1 cellular context compared by ENCODE assay signal in genomic region chr6:116847234-116847633, GRCh38.
TF ChIP-seq lines count a peak whose summit lies in the region.

No MANE protein-coding gene starts in this region.

TF ChIP-seq in H1, 55 proteins besides CTCF, POLR2A, EP300 and RAD21:
- no peak for TF ChIP-seq RNF2 (IDR thresholded peaks at IDR 0.05; ENCODE audit: borderline replicate concordance, low read depth, low read length, missing control alignments, poor library complexity, severe bottlenecking)
- TF ChIP-seq SAP30 (IDR thresholded peaks at IDR 0.05; ENCODE audit: insufficient read depth, insufficient replicate concordance, low read length), result no peak
- TF ChIP-seq, protein P1, sequence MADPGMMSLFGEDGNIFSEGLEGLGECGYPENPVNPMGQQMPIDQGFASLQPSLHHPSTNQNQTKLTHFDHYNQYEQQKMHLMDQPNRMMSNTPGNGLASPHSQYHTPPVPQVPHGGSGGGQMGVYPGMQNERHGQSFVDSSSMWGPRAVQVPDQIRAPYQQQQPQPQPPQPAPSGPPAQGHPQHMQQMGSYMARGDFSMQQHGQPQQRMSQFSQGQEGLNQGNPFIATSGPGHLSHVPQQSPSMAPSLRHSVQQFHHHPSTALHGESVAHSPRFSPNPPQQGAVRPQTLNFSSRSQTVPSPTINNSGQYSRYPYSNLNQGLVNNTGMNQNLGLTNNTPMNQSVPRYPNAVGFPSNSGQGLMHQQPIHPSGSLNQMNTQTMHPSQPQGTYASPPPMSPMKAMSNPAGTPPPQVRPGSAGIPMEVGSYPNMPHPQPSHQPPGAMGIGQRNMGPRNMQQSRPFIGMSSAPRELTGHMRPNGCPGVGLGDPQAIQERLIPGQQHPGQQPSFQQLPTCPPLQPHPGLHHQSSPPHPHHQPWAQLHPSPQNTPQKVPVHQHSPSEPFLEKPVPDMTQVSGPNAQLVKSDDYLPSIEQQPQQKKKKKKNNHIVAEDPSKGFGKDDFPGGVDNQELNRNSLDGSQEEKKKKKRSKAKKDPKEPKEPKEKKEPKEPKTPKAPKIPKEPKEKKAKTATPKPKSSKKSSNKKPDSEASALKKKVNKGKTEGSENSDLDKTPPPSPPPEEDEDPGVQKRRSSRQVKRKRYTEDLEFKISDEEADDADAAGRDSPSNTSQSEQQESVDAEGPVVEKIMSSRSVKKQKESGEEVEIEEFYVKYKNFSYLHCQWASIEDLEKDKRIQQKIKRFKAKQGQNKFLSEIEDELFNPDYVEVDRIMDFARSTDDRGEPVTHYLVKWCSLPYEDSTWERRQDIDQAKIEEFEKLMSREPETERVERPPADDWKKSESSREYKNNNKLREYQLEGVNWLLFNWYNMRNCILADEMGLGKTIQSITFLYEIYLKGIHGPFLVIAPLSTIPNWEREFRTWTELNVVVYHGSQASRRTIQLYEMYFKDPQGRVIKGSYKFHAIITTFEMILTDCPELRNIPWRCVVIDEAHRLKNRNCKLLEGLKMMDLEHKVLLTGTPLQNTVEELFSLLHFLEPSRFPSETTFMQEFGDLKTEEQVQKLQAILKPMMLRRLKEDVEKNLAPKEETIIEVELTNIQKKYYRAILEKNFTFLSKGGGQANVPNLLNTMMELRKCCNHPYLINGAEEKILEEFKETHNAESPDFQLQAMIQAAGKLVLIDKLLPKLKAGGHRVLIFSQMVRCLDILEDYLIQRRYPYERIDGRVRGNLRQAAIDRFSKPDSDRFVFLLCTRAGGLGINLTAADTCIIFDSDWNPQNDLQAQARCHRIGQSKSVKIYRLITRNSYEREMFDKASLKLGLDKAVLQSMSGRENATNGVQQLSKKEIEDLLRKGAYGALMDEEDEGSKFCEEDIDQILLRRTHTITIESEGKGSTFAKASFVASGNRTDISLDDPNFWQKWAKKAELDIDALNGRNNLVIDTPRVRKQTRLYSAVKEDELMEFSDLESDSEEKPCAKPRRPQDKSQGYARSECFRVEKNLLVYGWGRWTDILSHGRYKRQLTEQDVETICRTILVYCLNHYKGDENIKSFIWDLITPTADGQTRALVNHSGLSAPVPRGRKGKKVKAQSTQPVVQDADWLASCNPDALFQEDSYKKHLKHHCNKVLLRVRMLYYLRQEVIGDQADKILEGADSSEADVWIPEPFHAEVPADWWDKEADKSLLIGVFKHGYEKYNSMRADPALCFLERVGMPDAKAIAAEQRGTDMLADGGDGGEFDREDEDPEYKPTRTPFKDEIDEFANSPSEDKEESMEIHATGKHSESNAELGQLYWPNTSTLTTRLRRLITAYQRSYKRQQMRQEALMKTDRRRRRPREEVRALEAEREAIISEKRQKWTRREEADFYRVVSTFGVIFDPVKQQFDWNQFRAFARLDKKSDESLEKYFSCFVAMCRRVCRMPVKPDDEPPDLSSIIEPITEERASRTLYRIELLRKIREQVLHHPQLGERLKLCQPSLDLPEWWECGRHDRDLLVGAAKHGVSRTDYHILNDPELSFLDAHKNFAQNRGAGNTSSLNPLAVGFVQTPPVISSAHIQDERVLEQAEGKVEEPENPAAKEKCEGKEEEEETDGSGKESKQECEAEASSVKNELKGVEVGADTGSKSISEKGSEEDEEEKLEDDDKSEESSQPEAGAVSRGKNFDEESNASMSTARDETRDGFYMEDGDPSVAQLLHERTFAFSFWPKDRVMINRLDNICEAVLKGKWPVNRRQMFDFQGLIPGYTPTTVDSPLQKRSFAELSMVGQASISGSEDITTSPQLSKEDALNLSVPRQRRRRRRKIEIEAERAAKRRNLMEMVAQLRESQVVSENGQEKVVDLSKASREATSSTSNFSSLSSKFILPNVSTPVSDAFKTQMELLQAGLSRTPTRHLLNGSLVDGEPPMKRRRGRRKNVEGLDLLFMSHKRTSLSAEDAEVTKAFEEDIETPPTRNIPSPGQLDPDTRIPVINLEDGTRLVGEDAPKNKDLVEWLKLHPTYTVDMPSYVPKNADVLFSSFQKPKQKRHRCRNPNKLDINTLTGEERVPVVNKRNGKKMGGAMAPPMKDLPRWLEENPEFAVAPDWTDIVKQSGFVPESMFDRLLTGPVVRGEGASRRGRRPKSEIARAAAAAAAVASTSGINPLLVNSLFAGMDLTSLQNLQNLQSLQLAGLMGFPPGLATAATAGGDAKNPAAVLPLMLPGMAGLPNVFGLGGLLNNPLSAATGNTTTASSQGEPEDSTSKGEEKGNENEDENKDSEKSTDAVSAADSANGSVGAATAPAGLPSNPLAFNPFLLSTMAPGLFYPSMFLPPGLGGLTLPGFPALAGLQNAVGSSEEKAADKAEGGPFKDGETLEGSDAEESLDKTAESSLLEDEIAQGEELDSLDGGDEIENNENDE (IDR thresholded peaks at IDR 0.05; ENCODE audit: insufficient replicate concordance, low read length), result no peak
- TF ChIP-seq, protein P2, sequence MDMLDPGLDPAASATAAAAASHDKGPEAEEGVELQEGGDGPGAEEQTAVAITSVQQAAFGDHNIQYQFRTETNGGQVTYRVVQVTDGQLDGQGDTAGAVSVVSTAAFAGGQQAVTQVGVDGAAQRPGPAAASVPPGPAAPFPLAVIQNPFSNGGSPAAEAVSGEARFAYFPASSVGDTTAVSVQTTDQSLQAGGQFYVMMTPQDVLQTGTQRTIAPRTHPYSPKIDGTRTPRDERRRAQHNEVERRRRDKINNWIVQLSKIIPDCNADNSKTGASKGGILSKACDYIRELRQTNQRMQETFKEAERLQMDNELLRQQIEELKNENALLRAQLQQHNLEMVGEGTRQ (IDR thresholded peaks at IDR 0.05; ENCODE audit: low read length), result no peak
- no peak for TF ChIP-seq NANOG (IDR thresholded peaks at IDR 0.05; ENCODE audit: insufficient read depth, low read depth, low read length, poor library complexity, severe bottlenecking)
- no peak for TF ChIP-seq JUND (IDR thresholded peaks at IDR 0.05; ENCODE audit: low read length)
